In genomic region chr6:110340566-110340965, GRCh38 we compare ENCODE assay signal across 17 cellular contexts. TPM values are rescaled to one million over a fixed set of nuclear protein-coding genes. Genes with fewer than 3 reads are reported as not detected.
DNase-seq lines count a peak whose midpoint lies in the region; ATAC-seq and TF ChIP-seq lines count a peak whose summit lies in the region.
"Had no signal": no experiment of that assay in that cellular context is flagged by ENCODE, and none has a peak within 500 bp of the region (broad histone marks: within the 10 kb centered on the region; RNA-seq: fewer than 3 reads in every experiment).

No MANE protein-coding gene starts in this region.

- intact Hi-C loops in tibial artery (cut with DNase I; ENCODE audit: low total_unique reads) (no loop called here), Calu3 (cut with micrococcal nuclease; ENCODE audit: unreplicated experiment) (no loop called here)

- H4K8ac ChIP-seq in trophoblast cell (ENCODE audit: low read depth, low read length): peak overlapping the region; percentile 82

- H3K18ac ChIP-seq in trophoblast cell (ENCODE audit: low read length): peak overlapping the region; percentile 85

- H3K79me2 ChIP-seq in trophoblast cell (ENCODE audit: control insufficient read depth, insufficient read depth, low read length, poor library complexity): peaks cover 6% of the 10 kb centered on the region

- BruUV-seq in Calu3 (replicated peaks; lab: Mats Ljungman, UMichigan): no TSS peak

- H3K9ac ChIP-seq in trophoblast cell (ENCODE audit: low read length): no peak overlapping the region
- H3K9ac ChIP-seq: BLaER1 treated with 17β-estradiol and CSF1 and Interleukin-3, amounts not matched to agents 10 nM and 100 nM had no signal

- H2BK120ac ChIP-seq in trophoblast cell (ENCODE audit: insufficient read depth, low read length, poor library complexity): peak overlapping the region; percentile 98

- H3K4me1 Mint-ChIP-seq in Calu3 (ENCODE audit: low read depth, unreplicated experiment): no peaks in the 10 kb centered on the region
- H3K4me1 Mint-ChIP-seq: CD8-positive, alpha-beta memory T cell had no signal

- H3K9me3 ChIP-seq in gastroesophageal sphincter (no peaks in the 10 kb centered on the region), trophoblast cell (ENCODE audit: insufficient read depth, low read depth, low read length) (no peaks in the 10 kb centered on the region), tibial artery (no peaks in the 10 kb centered on the region), WERI-Rb-1 (ENCODE audit: severe bottlenecking) (no peaks in the 10 kb centered on the region)

- peaks cover 3 to 61% (median 21%) of the 10 kb centered on the region in 3 donors for H3K4me1 ChIP-seq in gastroesophageal sphincter
- peaks cover 9 to 21% of the 10 kb centered on the region in 2 experiments for H3K4me1 ChIP-seq in trophoblast cell (ENCODE audit: control insufficient read depth in 1 of 2, insufficient read depth in 2 of 2, low read length in 2 of 2)
- peaks cover 0 to 54% (median 12%) of the 10 kb centered on the region in 4 donors for H3K4me1 ChIP-seq in tibial artery

- H3K27me3 ChIP-seq in gastroesophageal sphincter (no peaks in the 10 kb centered on the region), trophoblast cell (ENCODE audit: insufficient read depth, low read length) (no peaks in the 10 kb centered on the region), tibial artery (no peaks in the 10 kb centered on the region), WERI-Rb-1 (ENCODE audit: insufficient read depth, low read depth, severe bottlenecking) (no peaks in the 10 kb centered on the region)
- H3K27me3 ChIP-seq: BLaER1 treated with 17β-estradiol and CSF1 and Interleukin-3, amounts not matched to agents 10 nM and 100 nM had no signal

- TF ChIP-seq CTCF in gastroesophageal sphincter (IDR thresholded peaks at IDR 0.05) (no peak), tibial artery (IDR thresholded peaks at IDR 0.05) (no peak), Calu3 (IDR thresholded peaks at IDR 0.05; ENCODE audit: unreplicated experiment) (no peak), WERI-Rb-1 (IDR thresholded peaks at IDR 0.05; ENCODE audit: low read depth, low read length) (no peak)

- H2BK12ac ChIP-seq in trophoblast cell (ENCODE audit: low read length): peak overlapping the region; percentile 100

- no peak for ATAC-seq in gastroesophageal sphincter
- ATAC-seq in HG03342 (IDR thresholded peaks at IDR 0.05; ENCODE audit: unreplicated experiment): no peak
- ATAC-seq: K562 had no signal

- peak overlapping the region; percentile 96 for H2AK5ac ChIP-seq in trophoblast cell (ENCODE audit: low read length)

- peaks cover 19% of the 10 kb centered on the region for H3K79me1 ChIP-seq in trophoblast cell (ENCODE audit: low read length)

- TF ChIP-seq EP300 in gastroesophageal sphincter (IDR thresholded peaks at IDR 0.05): no peak

- no peak overlapping the region for H2AFZ ChIP-seq in trophoblast cell (ENCODE audit: insufficient read depth, low read length, poor library complexity)

- CTCF ChIA-PET in Calu3 (lab: Charles Lee): interaction anchor here (0.8 kb wide), 1 partner anchor 27 kb away, joined by 3 read pairs; no protein-coding TSS in a partner anchor

- H3K36me3 ChIP-seq in gastroesophageal sphincter (peaks cover 0 to 2% of the 10 kb centered on the region in 2 donors), trophoblast cell (ENCODE audit: control insufficient read depth in 1 of 2, insufficient read depth in 2 of 2, low read length in 2 of 2) (no peaks in the 10 kb centered on the region), tibial artery (no peaks in the 10 kb centered on the region), WERI-Rb-1 (no peaks in the 10 kb centered on the region)
- H3K36me3 ChIP-seq: BLaER1 treated with 17β-estradiol and CSF1 and Interleukin-3, amounts not matched to agents 10 nM and 100 nM had no signal

- H3K4me3 ChIP-seq in gastroesophageal sphincter: no peak overlapping the region
- H3K4me3 ChIP-seq in trophoblast cell (ENCODE audit: low read depth, low read length): no peak overlapping the region
- no peak overlapping the region for H3K4me3 ChIP-seq in tibial artery
- H3K4me3 ChIP-seq in WERI-Rb-1 (ENCODE audit: low read depth, low read length): no peak overlapping the region
- H3K4me3 ChIP-seq: BLaER1 treated with 17β-estradiol and CSF1 and Interleukin-3, amounts not matched to agents 10 nM and 100 nM; K562 had no signal

- H4K12ac ChIP-seq in trophoblast cell (ENCODE audit: low read depth, low read length): no peak overlapping the region

- WGBS in gastroesophageal sphincter (ENCODE audit: low coverage in 1 of 2), 2 donors: 26 to 49% methylated on average over 5 of the region's 6 CpGs
- WGBS in trophoblast cell (ENCODE audit: extremely low coverage, insufficient coverage, insufficient read length): no CpG with 5 or more reads among the region's 6 CpGs

- H3K27me3 Mint-ChIP-seq in Calu3 (ENCODE audit: unreplicated experiment): peaks cover 41% of the 10 kb centered on the region

- no peak overlapping the region for H3K23ac ChIP-seq in trophoblast cell (ENCODE audit: low read length)

- H3K9me3 Mint-ChIP-seq in Calu3 (ENCODE audit: low read depth, unreplicated experiment): no peaks in the 10 kb centered on the region
- H3K9me3 Mint-ChIP-seq: CD8-positive, alpha-beta memory T cell had no signal

- H3K4me3 Mint-ChIP-seq in Calu3 (ENCODE audit: low read depth, unreplicated experiment): no peak overlapping the region
- H3K4me3 Mint-ChIP-seq: CD8-positive, alpha-beta memory T cell had no signal

- no peak for TF ChIP-seq POLR2A in gastroesophageal sphincter (IDR thresholded peaks at IDR 0.05)

- H3K27ac ChIP-seq in angular gyrus (ENCODE audit: low read depth, low read length) (peak overlapping the region; percentile 38), gastroesophageal sphincter (peak overlapping the region; percentile 65 to 80 (median 78)), trophoblast cell (ENCODE audit: low read depth, low read length) (no peak overlapping the region), tibial artery (peak overlapping the region; percentile 58 to 59), WERI-Rb-1 (no peak overlapping the region)
- H3K27ac ChIP-seq: BLaER1 treated with 17β-estradiol and CSF1 and Interleukin-3, amounts not matched to agents 10 nM and 100 nM had no signal

- H3K27ac Mint-ChIP-seq in Calu3 (ENCODE audit: unreplicated experiment): no peak overlapping the region
- H3K27ac Mint-ChIP-seq: CD8-positive, alpha-beta memory T cell had no signal

- DNase-seq in trophoblast cell (no peak), tibial artery (no peak), Calu3 (no peak), WERI-Rb-1 (no peak)
- no peak for DNase-seq in stimulated activated CD4-positive, alpha-beta T cell treated with anti-CD3 and anti-CD28 coated beads, Interleukin-2, amount 100 ng/mL, for 48 hours
- DNase-seq: CD8-positive, alpha-beta memory T cell; NCI-H1092 treated with DMSO at 0.1 percent for 48 hours; NCI-H2081 treated with DMSO at 0.1 percent for 48 hours; NCI-H2227 treated with DMSO at 0.1 percent for 48 hours; NCI-H524; RPMI8226; SIG-M5 had no signal

- no peaks in the 10 kb centered on the region for H3K36me3 Mint-ChIP-seq in Calu3 (ENCODE audit: insufficient read depth, unreplicated experiment)
- H3K36me3 Mint-ChIP-seq: CD8-positive, alpha-beta memory T cell had no signal

- peak overlapping the region; percentile 93 for H3K14ac ChIP-seq in trophoblast cell (ENCODE audit: low read length)

- H3K4me2 ChIP-seq in trophoblast cell (ENCODE audit: low read length): no peak overlapping the region
- H3K4me2 ChIP-seq: BLaER1 treated with 17β-estradiol and CSF1 and Interleukin-3, amounts not matched to agents 10 nM and 100 nM had no signal

- peak overlapping the region; percentile 92 for H3K4ac ChIP-seq in trophoblast cell (ENCODE audit: low read depth, low read length)

- H4K91ac ChIP-seq in trophoblast cell (ENCODE audit: low read depth, low read length): peak overlapping the region; percentile 99

- peak overlapping the region; percentile 90 for H2BK5ac ChIP-seq in trophoblast cell (ENCODE audit: low read depth, low read length, poor library complexity)

RNA-seq across cellular contexts. Expression of gene METTL24, which starts 17.6 kb away (rescaled TPM):
- 10 to 100 TPM; 18.6 to 33.6 (median 24.4) TPM for total RNA-seq in gastroesophageal sphincter
- polyA plus RNA-seq in trophoblast cell (2013): 3.4 and 3.6 TPM in 2 replicates
- not detected in 2 replicates for total RNA-seq in Calu3 (2022)
- total RNA-seq: K562 had no signal
- polyA plus RNA-seq: K562 had no signal

Comparison
In these comparisons a context has a peak if more than half of its experiments do, and no peak if none do; other contexts are left out.
1. H3K27ac ChIP-seq: peak in angular gyrus (single experiment), gastroesophageal sphincter (4 of 4) and tibial artery (2 of 2); none in trophoblast cell (single experiment) and WERI-Rb-1 (single experiment).
2. RNA of gene METTL24, which starts 17.6 kb away (total RNA-seq): 18.6 to 33.6 TPM in gastroesophageal sphincter; not detected in Calu3; every median in the first group is over 10 times any median in the second.